ENCODE assay signal across 21 cellular contexts in the genomic region with DNA sequence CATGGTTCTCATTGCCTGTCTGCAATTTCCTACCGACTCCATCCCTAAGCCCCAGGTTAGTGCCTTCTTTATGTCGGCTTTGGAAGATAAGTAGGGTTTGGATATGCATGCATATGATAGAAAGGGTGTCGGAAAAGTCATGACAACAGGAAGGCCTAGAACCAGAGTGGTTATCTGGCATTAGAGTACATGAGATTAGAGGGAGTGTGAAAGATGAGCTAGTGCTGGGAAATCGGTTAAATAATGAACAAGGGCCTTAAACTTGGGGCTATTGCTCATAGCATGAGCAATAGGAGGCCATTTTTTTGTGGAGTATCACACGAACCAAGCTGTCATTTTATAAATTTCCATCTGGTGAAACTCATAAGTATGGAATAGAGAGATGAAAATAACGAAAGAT. TPM values are rescaled to one million over a fixed set of nuclear protein-coding genes. Genes with fewer than 3 reads are reported as not detected.
A peak's percentile ranks its signal among the peaks of the same experiment; 100 is the strongest.
DNase-seq lines count a peak whose midpoint lies in the region; ATAC-seq and TF ChIP-seq lines count a peak whose summit lies in the region.
"Had no signal": no experiment of that assay in that cellular context is flagged by ENCODE, and none has a peak within 500 bp of the region (broad histone marks: within the 10 kb centered on the region; RNA-seq: fewer than 3 reads in every experiment).

No MANE protein-coding gene starts in this region.

- H3K4me2 ChIP-seq in SU-DHL-6 (ENCODE audit: low read depth, low read length, poor library complexity, severe bottlenecking), result no peak overlapping the region
- H3K4me2 ChIP-seq: BLaER1 had no signal

- no peak for DNase-seq in right atrium auricular region (ENCODE audit: low spot score)
- DNase-seq in heart right ventricle, result no peak
- peak; percentile 8 for DNase-seq in islet precursor cell
- no peak for DNase-seq in OCI-M2 (lab: John Stamatoyannopoulos, UW; ENCODE audit: unreplicated experiment)
- DNase-seq: 8988T; ACHN; BE2C; C1 segment of cervical spinal cord; CD4-positive, alpha-beta memory T cell; CD4-positive, CD25-positive, alpha-beta regulatory T cell; CD8-positive, alpha-beta memory T cell; COR-L47; DMS 273 treated with DMSO at 0.1 percent for 48 hours; DMS153; DMS53; DND-41; EL; GDM1 had no signal

- intact Hi-C loops in heart right ventricle (cut with DNase I), result no loop called here

- peaks cover 43% of the 10 kb centered on the region for H3F3A ChIP-seq in SU-DHL-6 (ENCODE audit: insufficient read depth)

- no peaks in the 10 kb centered on the region for H3K36me3 ChIP-seq in right atrium auricular region
- H3K36me3 ChIP-seq in heart right ventricle, result no peaks in the 10 kb centered on the region
- H3K36me3 ChIP-seq in SU-DHL-6 (ENCODE audit: low read length), result no peaks in the 10 kb centered on the region
- H3K36me3 ChIP-seq: BE2C, BLaER1 had no signal

- H3K27me3 ChIP-seq in right atrium auricular region, result no peaks in the 10 kb centered on the region
- no peaks in the 10 kb centered on the region for H3K27me3 ChIP-seq in heart right ventricle
- H3K27me3 ChIP-seq in SU-DHL-6 (ENCODE audit: low read length), result no peaks in the 10 kb centered on the region
- H3K27me3 ChIP-seq: BE2C, BLaER1 had no signal

- H3K9ac ChIP-seq in SU-DHL-6 (ENCODE audit: low read length), result no peak overlapping the region
- H3K9ac ChIP-seq: BLaER1 had no signal

- no peaks in the 10 kb centered on the region for H3K9me2 ChIP-seq in SU-DHL-6 (replicated peaks; ENCODE audit: insufficient read depth, low read length)

- H3K4me3 ChIP-seq in right atrium auricular region (no peak overlapping the region), heart right ventricle (no peak overlapping the region), SU-DHL-6 (ENCODE audit: insufficient read depth, low read length, poor library complexity, severe bottlenecking) (no peak overlapping the region)
- H3K4me3 ChIP-seq: BLaER1, GM12878 had no signal

- peak overlapping the region; percentile 46 to 65 for H3K27ac ChIP-seq in right atrium auricular region
- H3K27ac ChIP-seq in heart right ventricle, result no peak overlapping the region
- H3K27ac ChIP-seq in SU-DHL-6 (ENCODE audit: low read depth, low read length), result peak overlapping the region; percentile 42
- H3K27ac ChIP-seq: BLaER1 had no signal

- no peaks in the 10 kb centered on the region for H3K79me2 ChIP-seq in SU-DHL-6 (ENCODE audit: insufficient read depth, low read length)

- TF ChIP-seq CTCF in right atrium auricular region (IDR thresholded peaks at IDR 0.05) (no peak), heart right ventricle (IDR thresholded peaks at IDR 0.05) (no peak), SU-DHL-6 (IDR thresholded peaks at IDR 0.05; ENCODE audit: insufficient read depth, low read length, poor library complexity, severe bottlenecking) (no peak)

- WGBS in heart right ventricle, 2 donors, result 57 to 61% methylated on average over 6 of the region's 6 CpGs

- no peaks in the 10 kb centered on the region for H4K20me1 ChIP-seq in SU-DHL-6 (ENCODE audit: low read depth, low read length)
- H4K20me1 ChIP-seq: BLaER1 had no signal

- peaks cover 0 to 16% of the 10 kb centered on the region in 2 donors for H3K9me3 ChIP-seq in right atrium auricular region
- peaks cover 0 to 20% (median 0%) of the 10 kb centered on the region in 11 donors for H3K9me3 ChIP-seq in heart right ventricle
- H3K9me3 ChIP-seq in SU-DHL-6 (ENCODE audit: insufficient read depth, low read length), result peaks cover 14% of the 10 kb centered on the region; the same call in 1 of the 2 replicates
- H3K9me3 ChIP-seq: BE2C had no signal

- H2AFZ ChIP-seq in SU-DHL-6 (ENCODE audit: low read depth, low read length, severe bottlenecking), result no peak overlapping the region

- H3K4me1 ChIP-seq in right atrium auricular region, result no peaks in the 10 kb centered on the region
- peaks cover 0 to 15% (median 0%) of the 10 kb centered on the region in 9 donors for H3K4me1 ChIP-seq in heart right ventricle
- H3K4me1 ChIP-seq: BE2C had no signal

- no peak for ATAC-seq in heart right ventricle
- ATAC-seq: GM12878 had no signal

RNA-seq across cellular contexts. Expression of a gene that starts 54.0 kb away (rescaled TPM):
- total RNA-seq in right atrium auricular region, result 100 to 1,000 TPM; 117 to 186 TPM
- total RNA-seq in heart right ventricle, result 100 to 1,000 TPM; 116 to 188 (median 148) TPM
- polyA plus RNA-seq in heart right ventricle, result 10 to 100 TPM in 1 of 2 donors, 1 to 10 TPM in 1; 8.5 to 12.9 TPM

Comparison
In these comparisons a context has a peak if more than half of its experiments do, and no peak if none do; other contexts are left out.
1. H3K27ac ChIP-seq: peak in right atrium auricular region (2 of 2) and SU-DHL-6 (single experiment); none in heart right ventricle (0 of 10).